Comparison of ENCODE assay signal across 8 cellular contexts in genomic region chr19:10625003-10625761, GRCh38. TPM values are rescaled to one million over a fixed set of nuclear protein-coding genes. Genes with fewer than 3 reads are reported as not detected.
DNase-seq lines count a peak whose midpoint lies in the region; ATAC-seq and TF ChIP-seq lines count a peak whose summit lies in the region.

TSS of gene SLC44A2 (plus strand) at chr19:10625553. CDS start at chr19:10625634, 81 bp downstream.

- no peaks in the 10 kb centered on the region for H3K9me3 Mint-ChIP-seq in CD4-positive, CD25-positive, alpha-beta regulatory T cell

- H3K4me1 Mint-ChIP-seq in CD4-positive, CD25-positive, alpha-beta regulatory T cell = peaks cover 5 to 51% (median 28%) of the 10 kb centered on the region in 4 donors

- TF ChIP-seq CTCF in adrenal gland (IDR thresholded peaks at IDR 0.05) (peak in 1 of 6 experiments; percentile 2), cardiac muscle cell (IDR thresholded peaks at IDR 0.05; ENCODE audit: low read depth, low read length) (no peak)

- peak within 1 kb of the TSS; percentile 25 for H3K27ac ChIP-seq in CD4-positive, CD25-positive, alpha-beta regulatory T cell (ENCODE audit: insufficient read depth, low read length, poor library complexity, severe bottlenecking)
- H3K27ac ChIP-seq in adrenal gland = peak within 1 kb of the TSS in 2 of 5 donors; percentile 65 to 73
- peak within 1 kb of the TSS; percentile 8 for H3K27ac ChIP-seq in cardiac muscle cell

- intact Hi-C loops in adrenal gland (cut with DNase I) = no loop called here

- no peaks in the 10 kb centered on the region for H3K27me3 ChIP-seq in CD4-positive, CD25-positive, alpha-beta regulatory T cell (ENCODE audit: control insufficient read depth, insufficient read depth, low read length)
- H3K27me3 ChIP-seq in adrenal gland = no peaks in the 10 kb centered on the region
- no peaks in the 10 kb centered on the region for H3K27me3 ChIP-seq in cardiac muscle cell

- no peak for TF ChIP-seq POLR2A in adrenal gland (IDR thresholded peaks at IDR 0.05)

- 0 to 25% (median 17%) methylated on average over 1 to 53 of the region's 53 CpGs for WGBS in adrenal gland, 4 donors

- peaks cover 34% of the 10 kb centered on the region for H3K36me3 ChIP-seq in CD4-positive, CD25-positive, alpha-beta regulatory T cell (ENCODE audit: control insufficient read depth, insufficient read depth, low read length)
- H3K36me3 ChIP-seq in adrenal gland (replicated peaks in 1 of 2) = peaks cover 0 to 24% of the 10 kb centered on the region in 2 donors
- peaks cover 6% of the 10 kb centered on the region for H3K36me3 ChIP-seq in cardiac muscle cell

- peak within 1 kb of the TSS; percentile 67 to 92 (median 83) for H3K27ac Mint-ChIP-seq in CD4-positive, CD25-positive, alpha-beta regulatory T cell

- peak within 1 kb of the TSS; percentile 11 to 85 (median 62) for H3K4me3 Mint-ChIP-seq in CD4-positive, CD25-positive, alpha-beta regulatory T cell

- peak within 1 kb of the TSS; percentile 53 for H3K4me3 ChIP-seq in CD4-positive, CD25-positive, alpha-beta regulatory T cell (ENCODE audit: low read depth, low read length)
- peak within 1 kb of the TSS in 2 of 4 donors; percentile 23 to 57 for H3K4me3 ChIP-seq in adrenal gland
- H3K4me3 ChIP-seq in cardiac muscle cell = peak within 1 kb of the TSS; percentile 51

- H3K27me3 Mint-ChIP-seq in CD4-positive, CD25-positive, alpha-beta regulatory T cell = no peaks in the 10 kb centered on the region

- no peak for ATAC-seq in CD4-positive, CD25-positive, alpha-beta regulatory T cell (ENCODE audit: low read depth in 2 of 2)
- ATAC-seq in GM19397 (IDR thresholded peaks at IDR 0.05; ENCODE audit: unreplicated experiment) (no peak), GM18511 (IDR thresholded peaks at IDR 0.05; ENCODE audit: unreplicated experiment) (no peak)

- no peak for DNase-seq in CD4-positive, CD25-positive, alpha-beta regulatory T cell
- DNase-seq in adrenal gland = peak; percentile 74 to 86 (median 79)
- peak; percentile 75 to 91 for DNase-seq in cardiac muscle cell (ENCODE audit: low read depth in 1 of 2, low spot score in 1 of 2)
- DNase-seq in nucleus accumbens (lab: John Stamatoyannopoulos, UW) = peak in 53 of 56 donors; percentile 10 to 93 (median 69)
- DNase-seq in NCI-H187 (lab: John Stamatoyannopoulos, UW) = no peak

- peak; percentile 86 for TF ChIP-seq EP300 in Ishikawa (IDR thresholded peaks at IDR 0.05; ENCODE audit: borderline replicate concordance)

- H3K9me3 ChIP-seq in CD4-positive, CD25-positive, alpha-beta regulatory T cell (ENCODE audit: control insufficient read depth in 2 of 2, low read length in 2 of 2) = no peaks in the 10 kb centered on the region
- no peaks in the 10 kb centered on the region for H3K9me3 ChIP-seq in adrenal gland (replicated peaks in 1 of 3)
- no peaks in the 10 kb centered on the region for H3K9me3 ChIP-seq in cardiac muscle cell (ENCODE audit: low read depth)

- no peak; the same call in 1 of the 2 replicates for TF ChIP-seq RAD21 in Ishikawa (IDR thresholded peaks at IDR 0.05; ENCODE audit: low read depth)

- H3K4me1 ChIP-seq in CD4-positive, CD25-positive, alpha-beta regulatory T cell (ENCODE audit: control insufficient read depth, insufficient read depth, low read length, poor library complexity, severe bottlenecking) = peaks cover 22% of the 10 kb centered on the region
- H3K4me1 ChIP-seq in adrenal gland (replicated peaks in 1 of 2) (peaks cover 12 to 15% of the 10 kb centered on the region in 2 donors), cardiac muscle cell (ENCODE audit: low read depth) (no peaks in the 10 kb centered on the region)

- H3K36me3 Mint-ChIP-seq in CD4-positive, CD25-positive, alpha-beta regulatory T cell = peaks cover 28% of the 10 kb centered on the region

TF ChIP-seq in Ishikawa, 13 proteins besides CTCF, POLR2A, EP300 and RAD21:
- TF ChIP-seq EGR1 (IDR thresholded peaks at IDR 0.05) (peak; percentile 46; the same call in 1 of the 2 replicates), YY1 (IDR thresholded peaks at IDR 0.05; ENCODE audit: low read depth) (peak; percentile 64), REST (IDR thresholded peaks at IDR 0.05; ENCODE audit: low read depth) (no peak), TAF1 (IDR thresholded peaks at IDR 0.05; ENCODE audit: low read depth) (peak; percentile 73), CREB1 (IDR thresholded peaks at IDR 0.05; ENCODE audit: low read depth) (no peak), TCF12 (IDR thresholded peaks at IDR 0.05; ENCODE audit: low read depth) (peak; percentile 96), MAX (IDR thresholded peaks at IDR 0.05) (peak; percentile 79), FOXM1 (IDR thresholded peaks at IDR 0.05; ENCODE audit: borderline replicate concordance, low read depth) (peak; percentile 67; the same call in 1 of the 2 replicates), ZBTB7A (IDR thresholded peaks at IDR 0.05; ENCODE audit: low read depth) (peak; percentile 100), TEAD4 (IDR thresholded peaks at IDR 0.05) (0 out of 2 replicates have a peak, but pooled peaks have one; percentile 54), NFIC (IDR thresholded peaks at IDR 0.05) (peak; percentile 98), USF1 (IDR thresholded peaks at IDR 0.05) (peak; percentile 39; the same call in 1 of the 2 replicates), CEBPB (IDR thresholded peaks at IDR 0.05) (peak; percentile 31; the same call in 1 of the 2 replicates)
TF ChIP-seq in Ishikawa: peak in this region for 11.

RNA-seq across cellular contexts. Expression of gene SLC44A2, which starts in this region (rescaled TPM):
- 236 TPM for total RNA-seq in CD4-positive, CD25-positive, alpha-beta regulatory T cell
- 100 to 1,000 TPM; 225 to 280 (median 255) TPM for polyA plus RNA-seq in CD4-positive, CD25-positive, alpha-beta regulatory T cell
- total RNA-seq in adrenal gland (100 to 1,000 TPM in 4 of 8 donors, 10 to 100 TPM in 4; 48.8 to 188 (median 100) TPM), cardiac muscle cell (78.8 and 109 TPM in 2 replicates)
- polyA plus RNA-seq in adrenal gland (10 to 100 TPM; 67.3 to 92.3 (median 68.1) TPM), cardiac muscle cell (108 and 162 TPM in 2 replicates)

Comparison
In these comparisons a context has a peak if more than half of its experiments do, and no peak if none do; other contexts are left out.
1. DNase-seq: peak in adrenal gland (7 of 7), cardiac muscle cell (2 of 2) and nucleus accumbens (53 of 56); none in CD4-positive, CD25-positive, alpha-beta regulatory T cell (0 of 3) and NCI-H187 (0 of 2).